Comparison of ENCODE assay signal across 11 cellular contexts in the genomic region with DNA sequence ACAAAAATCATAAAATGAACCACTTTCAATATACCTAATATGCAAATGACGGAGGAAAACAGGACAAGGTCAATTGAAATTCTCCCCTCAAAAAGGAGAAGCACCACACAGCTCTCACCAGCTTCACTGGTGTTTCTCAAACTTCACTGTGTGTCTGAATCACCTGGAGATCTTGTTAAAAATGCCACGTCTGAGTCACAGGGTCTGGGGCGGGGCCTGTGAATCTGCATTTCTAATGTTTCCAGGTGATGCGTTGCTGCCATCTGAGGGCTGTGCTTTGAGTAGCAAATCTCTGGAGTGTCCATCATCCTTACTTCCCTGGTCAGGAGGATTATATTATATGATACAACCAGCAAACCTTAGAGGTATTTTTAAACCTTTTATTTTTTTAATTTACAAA. TPM values are rescaled to one million over a fixed set of nuclear protein-coding genes. Genes with fewer than 3 reads are reported as not detected.
DNase-seq lines count a peak whose midpoint lies in the region; ATAC-seq and TF ChIP-seq lines count a peak whose summit lies in the region.
"Had no signal": no experiment of that assay in that cellular context is flagged by ENCODE, and none has a peak within 500 bp of the region (broad histone marks: within the 10 kb centered on the region; RNA-seq: fewer than 3 reads in every experiment).

No MANE protein-coding gene starts in this region.

- no peak overlapping the region for H2BK15ac ChIP-seq in IMR-90 (ENCODE audit: low read depth, low read length)
- no peak overlapping the region for H2BK15ac ChIP-seq in mesenchymal stem cell (ENCODE audit: low read depth, poor library complexity, severe bottlenecking)

- H3K14ac ChIP-seq in IMR-90 (replicated peaks; ENCODE audit: low read depth, low read length) (no peak overlapping the region), mesenchymal stem cell (ENCODE audit: low read length in 2 of 2) (no peak overlapping the region)

- no peaks in the 10 kb centered on the region for H3K79me1 ChIP-seq in IMR-90 (ENCODE audit: low read depth in 1 of 2, low read length in 2 of 2)
- no peaks in the 10 kb centered on the region for H3K79me1 ChIP-seq in mesenchymal stem cell (replicated peaks; ENCODE audit: low read length, poor library complexity, severe bottlenecking)

- no peaks in the 10 kb centered on the region for H3K4me1 Mint-ChIP-seq in activated CD4-positive, alpha-beta T cell treated with anti-CD3 and anti-CD28 coated beads, Interleukin-2, amount 10 ng/mL, durations not matched to agents 7 days and 5 days
- H3K4me1 Mint-ChIP-seq: mesothelial cell of epicardium had no signal

- peak; percentile 29 for DNase-seq in ACHN
- DNase-seq in IMR-90, result no peak
- peak; percentile 22 for DNase-seq in activated CD4-positive, alpha-beta T cell treated with anti-CD3 and anti-CD28 coated beads, Interleukin-2, amount 10 ng/mL, durations not matched to agents 7 days and 5 days
- DNase-seq in left colon, result peak in 1 of 2 donors; percentile 55
- DNase-seq in mesenchymal stem cell, result no peak
- no peak for DNase-seq in esophagus squamous epithelium (lab: John Stamatoyannopoulos, UW)
- DNase-seq in aorta, result no peak
- DNase-seq in upper lobe of right lung, result no peak
- DNase-seq: PC-9 had no signal

- H2BK120ac ChIP-seq in IMR-90 (ENCODE audit: low read depth, low read length) (no peak overlapping the region), mesenchymal stem cell (ENCODE audit: low read depth, low read length) (no peak overlapping the region)

- no peak overlapping the region for H2BK20ac ChIP-seq in IMR-90 (ENCODE audit: low read depth, low read length)

- H3K27ac ChIP-seq in IMR-90 (ENCODE audit: insufficient read depth, low read length) (no peak overlapping the region), mesenchymal stem cell (ENCODE audit: low read length, poor library complexity, severe bottlenecking) (no peak overlapping the region), esophagus squamous epithelium (no peak overlapping the region), aorta (ENCODE audit: low read depth in 1 of 2, low read length in 2 of 2) (no peak overlapping the region), upper lobe of right lung (no peak overlapping the region)
- H3K27ac ChIP-seq: PC-9, suprapubic skin had no signal

- no peak overlapping the region for H2AK9ac ChIP-seq in IMR-90 (replicated peaks; ENCODE audit: low read depth, low read length, poor library complexity)

- TF ChIP-seq CTCF in IMR-90 (conservative IDR thresholded peaks at IDR 0.05; ENCODE audit: low read depth, low read length), result no peak
- no peak for TF ChIP-seq CTCF in esophagus squamous epithelium (IDR thresholded peaks at IDR 0.05)
- TF ChIP-seq CTCF in upper lobe of right lung (IDR thresholded peaks at IDR 0.05), result no peak

- H3K9me1 ChIP-seq in IMR-90 (ENCODE audit: insufficient read depth, low read length), result no peaks in the 10 kb centered on the region

- TF ChIP-seq RAD21 in IMR-90 (IDR thresholded peaks at IDR 0.05; ENCODE audit: low read length), result 0 out of 2 replicates have a peak, but pooled peaks have one; percentile 8

- dilution Hi-C loops in IMR-90 (cut with HindIII; ENCODE audit: low sequenced_read_pairs, unreplicated experiment), result no loop called here

- H3K4ac ChIP-seq in IMR-90 (ENCODE audit: low read depth, low read length) (no peak overlapping the region), mesenchymal stem cell (ENCODE audit: low read depth in 1 of 2, low read length in 2 of 2) (no peak overlapping the region)

- no TSS peak for BruUV-seq in IMR-90 (replicated peaks; lab: Mats Ljungman, UMichigan)

- no peaks in the 10 kb centered on the region for H4K20me1 ChIP-seq in IMR-90 (ENCODE audit: insufficient read depth, low read length)

- H3K36me3 ChIP-seq in IMR-90 (ENCODE audit: control insufficient read depth, insufficient read depth, low read length), result no peaks in the 10 kb centered on the region
- no peaks in the 10 kb centered on the region for H3K36me3 ChIP-seq in mesenchymal stem cell (ENCODE audit: control insufficient read depth in 1 of 2, insufficient read depth in 2 of 2, low read depth in 1 of 2, low read length in 2 of 2)
- no peaks in the 10 kb centered on the region for H3K36me3 ChIP-seq in esophagus squamous epithelium
- no peaks in the 10 kb centered on the region for H3K36me3 ChIP-seq in aorta (ENCODE audit: control insufficient read depth in 1 of 2, insufficient read depth in 2 of 2, low read length in 1 of 2)
- no peaks in the 10 kb centered on the region for H3K36me3 ChIP-seq in upper lobe of right lung
- H3K36me3 ChIP-seq: suprapubic skin had no signal

- intact Hi-C loops in IMR-90 (cut with micrococcal nuclease) (no loop called here), left colon (cut with DNase I, micrococcal nuclease) (no loop called here), esophagus squamous epithelium (cut with DNase I) (no loop called here), aorta (cut with DNase I) (no loop called here), upper lobe of right lung (cut with DNase I) (no loop called here)

- H3K4me1 ChIP-seq in IMR-90 (ENCODE audit: control insufficient read depth, insufficient read depth, low read length) (no peaks in the 10 kb centered on the region), mesenchymal stem cell (ENCODE audit: control insufficient read depth, insufficient read depth, low read depth, low read length) (peaks cover 3% of the 10 kb centered on the region), esophagus squamous epithelium (peaks cover 0 to 7% (median 5%) of the 10 kb centered on the region in 3 donors), aorta (ENCODE audit: control insufficient read depth in 1 of 2, insufficient read depth in 2 of 2, low read length in 2 of 2) (no peaks in the 10 kb centered on the region), upper lobe of right lung (no peaks in the 10 kb centered on the region)

- H4K8ac ChIP-seq in IMR-90 (ENCODE audit: low read depth in 2 of 2, low read length in 2 of 2), result no peak overlapping the region
- H4K8ac ChIP-seq in mesenchymal stem cell (ENCODE audit: low read length), result no peak overlapping the region

- no peaks in the 10 kb centered on the region for H3K9me3 Mint-ChIP-seq in activated CD4-positive, alpha-beta T cell treated with anti-CD3 and anti-CD28 coated beads, Interleukin-2, amount 10 ng/mL, durations not matched to agents 7 days and 5 days
- H3K9me3 Mint-ChIP-seq: mesothelial cell of epicardium had no signal

- no peaks in the 10 kb centered on the region for H3K27me3 Mint-ChIP-seq in activated CD4-positive, alpha-beta T cell treated with anti-CD3 and anti-CD28 coated beads, Interleukin-2, amount 10 ng/mL, durations not matched to agents 7 days and 5 days

- H3K9me3 ChIP-seq in IMR-90 (ENCODE audit: control insufficient read depth, insufficient read depth, low read length) (no peaks in the 10 kb centered on the region), mesenchymal stem cell (ENCODE audit: control insufficient read depth, low read length) (no peaks in the 10 kb centered on the region), esophagus squamous epithelium (no peaks in the 10 kb centered on the region), aorta (ENCODE audit: control insufficient read depth, low read length) (no peaks in the 10 kb centered on the region), upper lobe of right lung (no peaks in the 10 kb centered on the region)
- H3K9me3 ChIP-seq: suprapubic skin had no signal

- in situ Hi-C loops in ACHN (cut with HindIII; ENCODE audit: low pct_ligation_motif_present, low pct_unique_long_range_greater_than_20kb, low sequenced_read_pairs) (no loop called here), IMR-90 (cut with MboI; ENCODE audit: low sequenced_read_pairs) (no loop called here)

- H3K27me3 ChIP-seq in IMR-90 (ENCODE audit: control insufficient read depth, insufficient read depth, low read length), result no peaks in the 10 kb centered on the region; the same call in 1 of the 2 replicates
- H3K27me3 ChIP-seq in mesenchymal stem cell (ENCODE audit: control insufficient read depth in 1 of 2, insufficient read depth in 1 of 2, low read length in 2 of 2), result no peaks in the 10 kb centered on the region
- H3K27me3 ChIP-seq in esophagus squamous epithelium, result no peaks in the 10 kb centered on the region
- no peaks in the 10 kb centered on the region for H3K27me3 ChIP-seq in aorta (ENCODE audit: control insufficient read depth in 1 of 2, insufficient read depth in 2 of 2, low read length in 1 of 2)
- no peaks in the 10 kb centered on the region for H3K27me3 ChIP-seq in upper lobe of right lung
- H3K27me3 ChIP-seq: suprapubic skin had no signal

- no peak overlapping the region for H2BK5ac ChIP-seq in IMR-90 (ENCODE audit: low read depth, low read length, poor library complexity, severe bottlenecking)
- H2BK5ac ChIP-seq in mesenchymal stem cell (ENCODE audit: low read depth, low read length, poor library complexity, severe bottlenecking), result no peak overlapping the region

- H3K4me2 ChIP-seq in IMR-90 (ENCODE audit: low read depth, low read length), result no peak overlapping the region
- no peak overlapping the region for H3K4me2 ChIP-seq in mesenchymal stem cell (ENCODE audit: low read length, poor library complexity, severe bottlenecking)
- H3K4me2 ChIP-seq: PC-9 had no signal

- H3K4me3 ChIP-seq in IMR-90 (ENCODE audit: insufficient read depth, low read depth, low read length), result no peak overlapping the region
- H3K4me3 ChIP-seq in mesenchymal stem cell (ENCODE audit: insufficient read depth in 1 of 2, low read depth in 1 of 2, low read length in 2 of 2), result no peak overlapping the region
- H3K4me3 ChIP-seq in esophagus squamous epithelium, result no peak overlapping the region
- no peak overlapping the region for H3K4me3 ChIP-seq in aorta (ENCODE audit: low read length in 2 of 2)
- H3K4me3 ChIP-seq in upper lobe of right lung, result no peak overlapping the region
- H3K4me3 ChIP-seq: PC-9, suprapubic skin had no signal

- H3K18ac ChIP-seq in IMR-90 (ENCODE audit: low read depth, low read length), result no peak overlapping the region
- no peak overlapping the region for H3K18ac ChIP-seq in mesenchymal stem cell (ENCODE audit: low read depth in 1 of 2, low read length in 2 of 2)

- no peak overlapping the region for H2AK5ac ChIP-seq in IMR-90 (ENCODE audit: low read depth, low read length)
- no peak overlapping the region for H2AK5ac ChIP-seq in mesenchymal stem cell (ENCODE audit: low read length, severe bottlenecking)

- H3K9ac ChIP-seq in IMR-90 (ENCODE audit: low read depth, low read length) (no peak overlapping the region), mesenchymal stem cell (ENCODE audit: low read length) (no peak overlapping the region)

- TF ChIP-seq POLR2A in IMR-90 (IDR thresholded peaks at IDR 0.05; ENCODE audit: low read depth, low read length) (no peak), esophagus squamous epithelium (IDR thresholded peaks at IDR 0.05) (no peak)

- no peak overlapping the region for H3K4me3 Mint-ChIP-seq in activated CD4-positive, alpha-beta T cell treated with anti-CD3 and anti-CD28 coated beads, Interleukin-2, amount 10 ng/mL, durations not matched to agents 7 days and 5 days
- H3K4me3 Mint-ChIP-seq: mesothelial cell of epicardium had no signal

- CTCF ChIA-PET in IMR-90 (lab: Yijun Ruan, JAX), result no interaction called here
- CTCF ChIA-PET in activated CD4-positive, alpha-beta T cell treated with anti-CD3 and anti-CD28 coated beads, Interleukin-2, amount 10 ng/mL, durations not matched to agents 7 days and 5 days (lab: Charles Lee), result no interaction called here

- H4K91ac ChIP-seq in IMR-90 (ENCODE audit: insufficient read depth, low read depth, low read length), result no peak overlapping the region
- H4K91ac ChIP-seq in mesenchymal stem cell (ENCODE audit: low read length), result no peak overlapping the region

- WGBS in IMR-90 (ENCODE audit: extremely low coverage in 2 of 2, insufficient read length in 1 of 2), 2 experiments, result 100% methylated on average over 1 of the region's 4 CpGs; no CpG with 5 or more reads in 1 of the 2 experiments
- 61% methylated on average over 3 of the region's 4 CpGs for WGBS in mesenchymal stem cell
- 50 to 61% methylated on average over 4 of the region's 4 CpGs for WGBS in esophagus squamous epithelium, 2 donors
- WGBS in aorta, 2 donors, result 70 to 72% methylated on average over 4 of the region's 4 CpGs

- no peak overlapping the region for H3K27ac Mint-ChIP-seq in activated CD4-positive, alpha-beta T cell treated with anti-CD3 and anti-CD28 coated beads, Interleukin-2, amount 10 ng/mL, durations not matched to agents 7 days and 5 days
- H3K27ac Mint-ChIP-seq: mesothelial cell of epicardium had no signal

- no peak for ATAC-seq in IMR-90 (ENCODE audit: low read depth)
- ATAC-seq in left colon, result peak; percentile 53
- no peak for ATAC-seq in aorta (ENCODE audit: low FRiP score)
- ATAC-seq in upper lobe of right lung, result no peak

- H4K5ac ChIP-seq in IMR-90 (ENCODE audit: low read depth, low read length), result no peak overlapping the region

- H3K56ac ChIP-seq in IMR-90 (ENCODE audit: extremely low read depth, insufficient read depth, low read length), result no peak overlapping the region

- POLR2A ChIA-PET in IMR-90 (lab: Charles Lee; ENCODE audit: unreplicated experiment), result no interaction called here
- POLR2A ChIA-PET in activated CD4-positive, alpha-beta T cell treated with anti-CD3 and anti-CD28 coated beads, Interleukin-2, amount 10 ng/mL, durations not matched to agents 7 days and 5 days (lab: Charles Lee), result no interaction called here

- H2AFZ ChIP-seq in IMR-90 (replicated peaks; ENCODE audit: low read length, poor library complexity) (no peak overlapping the region), mesenchymal stem cell (ENCODE audit: low read depth, low read length) (no peak overlapping the region)
- H2AFZ ChIP-seq: PC-9 had no signal

- H3K23ac ChIP-seq in IMR-90 (ENCODE audit: low read depth, low read length) (no peak overlapping the region), mesenchymal stem cell (ENCODE audit: low read length in 2 of 2) (no peak overlapping the region)

- no peak overlapping the region for H2BK12ac ChIP-seq in mesenchymal stem cell (ENCODE audit: low read length in 2 of 2)

- H3K36me3 Mint-ChIP-seq in activated CD4-positive, alpha-beta T cell treated with anti-CD3 and anti-CD28 coated beads, Interleukin-2, amount 10 ng/mL, durations not matched to agents 7 days and 5 days (ENCODE audit: low read depth), result no peaks in the 10 kb centered on the region
- H3K36me3 Mint-ChIP-seq: mesothelial cell of epicardium had no signal

RNA-seq across cellular contexts. Expression of a gene that starts 9.0 kb away (rescaled TPM):
- total RNA-seq in IMR-90 (2012; rRNA removed) (not detected in 2 replicates), left colon (not detected), esophagus squamous epithelium (under 1 TPM in 1 of 4 donors, not detected in 3; 0.21 TPM), aorta (under 1 TPM; 0.39 to 0.94 TPM), upper lobe of right lung (not detected)
- polyA plus RNA-seq in IMR-90 (2012; rRNA removed) (not detected in 2 replicates), aorta (not detected)
- polyA plus RNA-seq in IMR-90 (2012; cell fraction: cytosol; rRNA removed), result not detected in 2 replicates
- not detected in 2 replicates for polyA plus RNA-seq in IMR-90 (2012; cell fraction: nucleus; rRNA removed; ENCODE audit: low replicate concordance)
- not detected for total RNA-seq in activated CD4-positive, alpha-beta T cell treated with anti-CD3 and anti-CD28 coated beads, Interleukin-2, amount 10 ng/mL, durations not matched to agents 7 days and 5 days
- polyA plus RNA-seq in mesenchymal stem cell (2013, experiment 1 of 2), result 0.03 TPM
- polyA plus RNA-seq in mesenchymal stem cell (2013, experiment 2 of 2), result not detected
- total RNA-seq: PC-9 had no signal

RNA-seq across cellular contexts. Expression of a gene that starts 35.8 kb away (rescaled TPM):
- 85.3 and 108 TPM in 2 replicates for total RNA-seq in IMR-90 (2012; rRNA removed)
- 210 and 236 TPM in 2 replicates for polyA plus RNA-seq in IMR-90 (2012; rRNA removed)
- polyA plus RNA-seq in IMR-90 (2012; cell fraction: cytosol; rRNA removed), result 179 and 195 TPM in 2 replicates
- 280 and 570 TPM in 2 replicates for polyA plus RNA-seq in IMR-90 (2012; cell fraction: nucleus; rRNA removed; ENCODE audit: low replicate concordance)
- total RNA-seq in activated CD4-positive, alpha-beta T cell treated with anti-CD3 and anti-CD28 coated beads, Interleukin-2, amount 10 ng/mL, durations not matched to agents 7 days and 5 days, result 10 to 100 TPM; 39.7 to 41.5 TPM
- 10 to 100 TPM in 1 of 2 donors, 1 to 10 TPM in 1; 7.0 to 10.6 TPM for total RNA-seq in left colon
- polyA plus RNA-seq in mesenchymal stem cell (2013, experiment 1 of 2), result 213 TPM
- 209 TPM for polyA plus RNA-seq in mesenchymal stem cell (2013, experiment 2 of 2)
- total RNA-seq in esophagus squamous epithelium, result 10 to 100 TPM in 1 of 4 donors, 1 to 10 TPM in 3; 5.5 to 12.4 (median 7.2) TPM
- 10 to 100 TPM; 37.7 to 54.6 TPM for total RNA-seq in aorta
- polyA plus RNA-seq in aorta, result 10 to 100 TPM; 15.2 to 64.3 TPM
- total RNA-seq in upper lobe of right lung, result 22.3 TPM

RNA-seq across cellular contexts. Expression of a gene that starts 36.1 kb away (rescaled TPM):
- total RNA-seq in IMR-90 (2012; rRNA removed) (2.0 and 3.9 TPM in 2 replicates), left colon (1 to 10 TPM; 5.6 to 8.7 TPM), esophagus squamous epithelium (10 to 100 TPM in 1 of 4 donors, 1 to 10 TPM in 3; 1.5 to 15.4 (median 3.8) TPM), aorta (1 to 10 TPM; 3.6 to 8.5 TPM), upper lobe of right lung (6.1 TPM)
- polyA plus RNA-seq in IMR-90 (2012; rRNA removed) (4.7 and 6.0 TPM in 2 replicates), aorta (10 to 100 TPM in 1 of 2 donors, 1 to 10 TPM in 1; 1.6 to 10.6 TPM)
- 0.88 and 2.3 TPM in 2 replicates for polyA plus RNA-seq in IMR-90 (2012; cell fraction: cytosol; rRNA removed)
- 0.64 and 7.0 TPM in 2 replicates for polyA plus RNA-seq in IMR-90 (2012; cell fraction: nucleus; rRNA removed; ENCODE audit: low replicate concordance)
- total RNA-seq in activated CD4-positive, alpha-beta T cell treated with anti-CD3 and anti-CD28 coated beads, Interleukin-2, amount 10 ng/mL, durations not matched to agents 7 days and 5 days, result 1 to 10 TPM; 7.0 to 9.4 TPM
- 2.2 TPM for polyA plus RNA-seq in mesenchymal stem cell (2013, experiment 1 of 2)
- polyA plus RNA-seq in mesenchymal stem cell (2013, experiment 2 of 2), result 2.5 TPM

RNA-seq across cellular contexts. Expression of a gene that starts 48.8 kb away (rescaled TPM):
- total RNA-seq in IMR-90 (2012; rRNA removed), result 843 and 1,307 TPM in 2 replicates
- 605 and 617 TPM in 2 replicates for polyA plus RNA-seq in IMR-90 (2012; rRNA removed)
- polyA plus RNA-seq in IMR-90 (2012; cell fraction: cytosol; rRNA removed), result 276 and 383 TPM in 2 replicates
- polyA plus RNA-seq in IMR-90 (2012; cell fraction: nucleus; rRNA removed; ENCODE audit: low replicate concordance), result 119 and 353 TPM in 2 replicates
- 100 to 1,000 TPM; 607 to 643 TPM for total RNA-seq in activated CD4-positive, alpha-beta T cell treated with anti-CD3 and anti-CD28 coated beads, Interleukin-2, amount 10 ng/mL, durations not matched to agents 7 days and 5 days
- 100 to 1,000 TPM; 419 to 437 TPM for total RNA-seq in left colon
- 1,020 TPM for polyA plus RNA-seq in mesenchymal stem cell (2013, experiment 1 of 2)
- 1,034 TPM for polyA plus RNA-seq in mesenchymal stem cell (2013, experiment 2 of 2)
- total RNA-seq in esophagus squamous epithelium, result 100 to 1,000 TPM; 338 to 569 (median 531) TPM
- 100 to 1,000 TPM; 393 to 498 TPM for total RNA-seq in aorta
- polyA plus RNA-seq in aorta, result 1,000 to 10,000 TPM in 1 of 2 donors, 100 to 1,000 TPM in 1; 816 to 1,633 TPM
- 478 TPM for total RNA-seq in upper lobe of right lung

RNA-seq across cellular contexts. Expression of a gene that starts 53.8 kb away (rescaled TPM):
- total RNA-seq in IMR-90 (2012; rRNA removed) (not detected in 2 replicates), left colon (1 to 10 TPM in 1 of 2 donors, under 1 TPM in 1; 0.20 to 1.6 TPM), esophagus squamous epithelium (not detected), aorta (under 1 TPM in 1 of 2 donors, not detected in 1; 0.13 TPM), upper lobe of right lung (not detected)
- polyA plus RNA-seq in IMR-90 (2012; rRNA removed) (0.14 TPM in 1 of 2 replicates, not detected in the other), aorta (not detected)
- polyA plus RNA-seq in IMR-90 (2012; cell fraction: cytosol; rRNA removed), result not detected in 2 replicates
- polyA plus RNA-seq in IMR-90 (2012; cell fraction: nucleus; rRNA removed; ENCODE audit: low replicate concordance), result 0.02 and 0.06 TPM in 2 replicates
- total RNA-seq in activated CD4-positive, alpha-beta T cell treated with anti-CD3 and anti-CD28 coated beads, Interleukin-2, amount 10 ng/mL, durations not matched to agents 7 days and 5 days, result under 1 TPM; 0.21 to 0.25 TPM
- 0.04 TPM for polyA plus RNA-seq in mesenchymal stem cell (2013, experiment 1 of 2)
- polyA plus RNA-seq in mesenchymal stem cell (2013, experiment 2 of 2), result 0.07 TPM

Comparison
In these comparisons a context has a peak if more than half of its experiments do, and no peak if none do; other contexts are left out.
1. DNase-seq: peak in ACHN (single experiment) and activated CD4-positive, alpha-beta T cell treated with anti-CD3 and anti-CD28 coated beads, Interleukin-2, amount 10 ng/mL, durations not matched to agents 7 days and 5 days (single experiment); none in IMR-90 (single experiment), mesenchymal stem cell (single experiment), esophagus squamous epithelium (single experiment), aorta (0 of 2) and upper lobe of right lung (single experiment).